ENCODE assay signal across 14 cellular contexts in genomic region chr6:156844089-156844488, GRCh38.
"Had no signal": no experiment of that assay in that cellular context is flagged by ENCODE, and none has a peak within 500 bp of the region (broad histone marks: within the 10 kb centered on the region; RNA-seq: fewer than 3 reads in every experiment).

No MANE protein-coding gene starts in this region.

- H3K4me3 Mint-ChIP-seq: activated B cell treated with CpG ODN at 0.5 μM for 24 hours; activated CD4-positive, alpha-beta T cell treated with anti-CD3 and anti-CD28 coated beads, Interleukin-2, amount 10 ng/mL, durations not matched to agents 7 days and 5 days; activated CD8-positive, alpha-beta T cell treated with anti-CD3 and anti-CD28 coated beads, Interleukin-2, amount 10 ng/mL, durations not matched to agents 7 days and 5 days; activated T-cell treated with anti-CD3 and anti-CD28 coated beads, Interleukin-2, amount 50 U/mL, for 4 hours; T-helper 2 cell treated with Interferon-gamma antibody and Interleukin-4, amounts not matched to agents 5 μg/mL and 100 μg/mL, for 36 hours had no signal

- H3K36me3 ChIP-seq: tibial artery had no signal

- H3K27ac ChIP-seq: tibial artery had no signal

- ATAC-seq: activated CD8-positive, alpha-beta T cell treated with anti-CD3 and anti-CD28 coated beads, Interleukin-2, amount 10 ng/mL, durations not matched to agents 7 days and 5 days; activated T-cell treated with anti-CD3 and anti-CD28 coated beads, Interleukin-2, amount 50 U/mL, for 4 hours; left lobe of liver had no signal

- H3K4me3 ChIP-seq: tibial artery had no signal

- H3K9me3 Mint-ChIP-seq: activated B cell treated with CpG ODN at 0.5 μM for 24 hours; activated CD4-positive, alpha-beta T cell treated with anti-CD3 and anti-CD28 coated beads, Interleukin-2, amount 10 ng/mL, durations not matched to agents 7 days and 5 days; activated T-cell treated with anti-CD3 and anti-CD28 coated beads, Interleukin-2, amount 50 U/mL, for 4 hours; T-helper 2 cell treated with Interferon-gamma antibody and Interleukin-4, amounts not matched to agents 5 μg/mL and 100 μg/mL, for 36 hours had no signal

- H3K27me3 ChIP-seq: tibial artery had no signal

- DNase-seq: activated B cell treated with CpG ODN at 0.5 μM for 24 hours; activated CD4-positive, alpha-beta T cell treated with anti-CD3 and anti-CD28 coated beads, Interleukin-2, amount 10 ng/mL, durations not matched to agents 7 days and 5 days; activated CD8-positive, alpha-beta memory T cell treated with anti-CD3 and anti-CD28 coated beads, Interleukin-2, amount 50 U/mL, for 4 hours; activated CD8-positive, alpha-beta T cell treated with anti-CD3 and anti-CD28 coated beads, Interleukin-2, amount 10 ng/mL, durations not matched to agents 7 days and 5 days; activated naive CD4-positive, alpha-beta T cell treated with anti-CD3 and anti-CD28 coated beads, Interleukin-2, amount 50 U/mL, for 16 hours; activated T-cell treated with anti-CD3 and anti-CD28 coated beads, Interleukin-2, amount 50 U/mL, for 4 hours; head of caudate nucleus; retina; stimulated activated CD8-positive, alpha-beta memory T cell treated with anti-CD3 and anti-CD28 coated beads, Interleukin-4, amount 100 ng/mL, for 48 hours; stimulated activated naive CD4-positive, alpha-beta T cell treated with Interleukin-2 at 50 U/mL for 16 hours; substantia nigra; tibial artery had no signal

- H3K27me3 Mint-ChIP-seq: activated B cell treated with CpG ODN at 0.5 μM for 24 hours; activated CD4-positive, alpha-beta T cell treated with anti-CD3 and anti-CD28 coated beads, Interleukin-2, amount 10 ng/mL, durations not matched to agents 7 days and 5 days had no signal

- H3K27ac Mint-ChIP-seq: activated B cell treated with CpG ODN at 0.5 μM for 24 hours; activated CD4-positive, alpha-beta T cell treated with anti-CD3 and anti-CD28 coated beads, Interleukin-2, amount 10 ng/mL, durations not matched to agents 7 days and 5 days; activated CD8-positive, alpha-beta T cell treated with anti-CD3 and anti-CD28 coated beads, Interleukin-2, amount 10 ng/mL, durations not matched to agents 7 days and 5 days; T-helper 2 cell treated with Interferon-gamma antibody and Interleukin-4, amounts not matched to agents 5 μg/mL and 100 μg/mL, for 36 hours had no signal

- H3K9me3 ChIP-seq: tibial artery had no signal
